In genomic region chr13:102798653-102799543, GRCh38 we compare ENCODE assay signal across 8 cellular contexts. TPM values are rescaled to one million over a fixed set of nuclear protein-coding genes. Genes with fewer than 3 reads are reported as not detected.
DNase-seq lines count a peak whose midpoint lies in the region; ATAC-seq and TF ChIP-seq lines count a peak whose summit lies in the region.

A gene with protein sequence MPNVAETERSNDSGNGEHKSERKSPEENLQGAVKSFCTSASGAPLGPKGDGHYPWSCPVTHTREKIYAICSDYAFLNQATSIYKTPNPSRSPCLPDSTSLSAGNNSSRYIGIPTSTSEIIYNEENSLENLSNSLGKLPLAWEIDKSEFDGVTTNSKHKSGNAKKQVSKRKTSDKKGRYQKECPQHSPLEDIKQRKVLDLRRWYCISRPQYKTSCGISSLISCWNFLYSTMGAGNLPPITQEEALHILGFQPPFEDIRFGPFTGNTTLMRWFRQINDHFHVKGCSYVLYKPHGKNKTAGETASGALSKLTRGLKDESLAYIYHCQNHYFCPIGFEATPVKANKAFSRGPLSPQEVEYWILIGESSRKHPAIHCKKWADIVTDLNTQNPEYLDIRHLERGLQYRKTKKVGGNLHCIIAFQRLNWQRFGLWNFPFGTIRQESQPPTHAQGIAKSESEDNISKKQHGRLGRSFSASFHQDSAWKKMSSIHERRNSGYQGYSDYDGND (plus strand): TSS chr13:102799119. CDS start chr13:102807268, 8,149 bp downstream.
POGLUT2 (minus strand) TSS chr13:102798976; CDS start chr13:102798670, 306 bp downstream.

- H3K36me3 Mint-ChIP-seq in T-helper 17 cell (ENCODE audit: low read depth), result no peaks in the 10 kb centered on the region

- no peaks in the 10 kb centered on the region for H3K27me3 ChIP-seq in left ventricle myocardium inferior (ENCODE audit: low read depth)
- no peaks in the 10 kb centered on the region for H3K27me3 ChIP-seq in aorta (ENCODE audit: control insufficient read depth in 1 of 2, insufficient read depth in 2 of 2, low read length in 1 of 2)

- H3K4me1 ChIP-seq in left ventricle myocardium inferior (peaks cover 62% of the 10 kb centered on the region), aorta (ENCODE audit: control insufficient read depth in 1 of 2, insufficient read depth in 2 of 2, low read length in 2 of 2) (no peaks in the 10 kb centered on the region)

- H3K4me3 ChIP-seq in left ventricle myocardium inferior, result peak within 1 kb of the TSS; percentile 92
- H3K4me3 ChIP-seq in aorta (ENCODE audit: low read length in 2 of 2), result peak within 1 kb of the TSS; percentile 65 to 66

- TF ChIP-seq CTCF in GM13977 (IDR thresholded peaks at IDR 0.05; ENCODE audit: extremely low read depth, insufficient read depth, missing control alignments) (no peak), left ventricle myocardium inferior (IDR thresholded peaks at IDR 0.05; ENCODE audit: borderline replicate concordance) (no peak)

- WGBS in aorta, 2 donors, result 0% methylated on average over 73 to 83 of the region's 83 CpGs

- in situ Hi-C loops in GM13977 (cut with MboI; ENCODE audit: low pct_unique_long_range_greater_than_20kb, low sequenced_read_pairs, unreplicated experiment), result no loop called here

- H3K4me1 Mint-ChIP-seq in T-helper 17 cell, result peaks cover 14% of the 10 kb centered on the region

- H3K27ac Mint-ChIP-seq in T-helper 17 cell, result peak within 1 kb of the TSS; percentile 59

- peak; percentile 95 for DNase-seq in GM13977 (ENCODE audit: low spot score)
- DNase-seq in NCI-H146 (lab: John Stamatoyannopoulos, UW), result peak; percentile 96
- DNase-seq in T-helper 17 cell, result peak; percentile 47 to 67 (median 58)
- DNase-seq in left ventricle myocardium inferior, result peak; percentile 90
- DNase-seq in posterior cingulate gyrus, result peak; percentile 84 to 98 (median 91)
- peak; percentile 94 to 95 for DNase-seq in aorta

- H3K4me3 Mint-ChIP-seq in T-helper 17 cell, result peak within 1 kb of the TSS; percentile 93

- H3K9me3 ChIP-seq in T-helper 17 cell (ENCODE audit: control insufficient read depth, low read length, poor library complexity, severe bottlenecking) (no peaks in the 10 kb centered on the region), left ventricle myocardium inferior (replicated peaks) (no peaks in the 10 kb centered on the region), aorta (ENCODE audit: control insufficient read depth, low read length) (no peaks in the 10 kb centered on the region)

- peak within 1 kb of the TSS; percentile 79 for H3K27ac ChIP-seq in angular gyrus (ENCODE audit: low read depth, low read length)
- peak within 1 kb of the TSS; percentile 95 for H3K27ac ChIP-seq in left ventricle myocardium inferior (replicated peaks)
- peak within 1 kb of the TSS in 1 of 2 donors; percentile 25 for H3K27ac ChIP-seq in aorta (ENCODE audit: low read depth in 1 of 2, low read length in 2 of 2)

- ATAC-seq in HG02840 (IDR thresholded peaks at IDR 0.05; ENCODE audit: low FRiP score, unreplicated experiment) (peak; percentile 73), T-helper 17 cell (peak; percentile 82), aorta (ENCODE audit: low FRiP score) (peak; percentile 96)

- peaks cover 5% of the 10 kb centered on the region for H3K27me3 Mint-ChIP-seq in T-helper 17 cell

- intact Hi-C loops in left ventricle myocardium inferior (cut with micrococcal nuclease) (loop anchor here (10.0 kb wide), 1 partner anchor 204 kb away; the partner anchor contains the start of gene TPP2), posterior cingulate gyrus (cut with DNase I) (loop anchor here (1.0 kb wide), 1 partner anchor 26 kb away; the partner anchor contains the start of gene TEX30), aorta (cut with DNase I) (loop anchor here (2.0 to 5.0 kb wide), 3 partner anchors 26 to 202 kb away; partner anchors contain the start of genes ERCC5 (in 1 of the 2), TEX30 (in 1 of the 2) and TPP2 (in 1 of the 2))

- H3K36me3 ChIP-seq in left ventricle myocardium inferior, result peaks cover 6% of the 10 kb centered on the region
- no peaks in the 10 kb centered on the region for H3K36me3 ChIP-seq in aorta (ENCODE audit: control insufficient read depth in 1 of 2, insufficient read depth in 2 of 2, low read length in 1 of 2)

RNA-seq across cellular contexts. Expression of the first gene that starts in this region (rescaled TPM):
- total RNA-seq in T-helper 17 cell, result 10 to 100 TPM in 1 of 2 donors, 1 to 10 TPM in 1; 9.9 to 10.7 TPM
- total RNA-seq in left ventricle myocardium inferior, result 37.5 TPM
- total RNA-seq in aorta, result 10 to 100 TPM; 15.6 to 30.4 TPM
- 10 to 100 TPM in 1 of 2 donors, 1 to 10 TPM in 1; 5.1 to 17.6 TPM for polyA plus RNA-seq in aorta

RNA-seq across cellular contexts. Expression of gene POGLUT2, which starts in this region (rescaled TPM):
- under 1 TPM; 0.22 to 0.37 TPM for total RNA-seq in T-helper 17 cell
- 3.4 TPM for total RNA-seq in left ventricle myocardium inferior
- 1 to 10 TPM; 4.8 to 9.2 TPM for total RNA-seq in aorta
- 1 to 10 TPM; 2.0 to 7.1 TPM for polyA plus RNA-seq in aorta
